14 cellular contexts compared by ENCODE assay signal in the genomic region with DNA sequence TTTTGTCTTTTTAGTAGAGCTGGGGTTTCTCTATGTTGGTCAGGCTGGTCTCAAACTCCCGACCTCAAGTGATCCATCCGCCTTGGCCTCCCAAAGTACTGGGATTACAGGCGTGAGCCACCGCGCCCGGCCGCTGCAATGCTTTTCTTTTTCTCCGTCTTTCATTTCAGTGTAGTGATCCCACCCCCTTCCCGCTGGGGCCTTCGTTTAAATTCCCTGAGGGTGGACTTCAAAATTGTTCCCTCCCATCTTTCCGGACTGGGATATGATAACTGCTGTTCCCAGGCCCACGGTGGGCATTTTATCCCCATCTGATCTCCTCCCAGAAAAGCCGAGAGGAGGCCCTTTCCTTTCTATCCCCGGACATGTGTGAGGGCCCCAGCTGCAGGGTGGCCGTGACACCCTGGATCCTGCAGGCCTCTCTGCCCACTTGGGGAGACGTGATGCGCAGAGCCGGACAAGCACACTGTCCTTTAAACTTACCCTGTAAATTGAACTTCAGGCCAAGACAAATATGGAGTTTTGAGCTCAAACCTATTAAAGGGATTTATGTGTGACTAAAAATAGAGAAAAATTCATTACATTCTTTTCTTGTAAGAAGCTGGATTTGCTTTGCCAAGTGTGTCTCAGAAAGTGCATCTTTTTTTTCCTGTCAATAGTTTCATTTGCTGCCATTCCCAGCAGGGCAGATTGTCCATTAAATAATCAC. TPM values are rescaled to one million over a fixed set of nuclear protein-coding genes. Genes with fewer than 3 reads are reported as not detected.
DNase-seq lines count a peak whose midpoint lies in the region; ATAC-seq and TF ChIP-seq lines count a peak whose summit lies in the region.
"Had no signal": no experiment of that assay in that cellular context is flagged by ENCODE, and none has a peak within 500 bp of the region (broad histone marks: within the 10 kb centered on the region; RNA-seq: fewer than 3 reads in every experiment).

No MANE protein-coding gene starts in this region.

- no peaks in the 10 kb centered on the region for H3K4me1 Mint-ChIP-seq in activated T-helper 1 cell treated with anti-CD3 and anti-CD28 coated beads, Interleukin-12 subunit alpha, Interleukin-12 subunit beta, Interleukin-2, Interleukin-4 antibody, amounts not matched to agents 30 ng/mL and 10 ng/mL and 1 ng/mL, durations not matched to agents 14 hours and 24 hours and 36 hours (ENCODE audit: low read depth)
- H3K4me1 Mint-ChIP-seq: activated T-helper 17 cell treated with anti-CD3 and anti-CD28 coated beads, Interleukin-2, amount 50 U/mL, for 72 hours had no signal

- H3K27ac ChIP-seq in heart right ventricle (peak overlapping the region; percentile 26 to 90 (median 80)), right cardiac atrium (ENCODE audit: low read length) (no peak overlapping the region), right atrium auricular region (peak overlapping the region; percentile 67 to 71), prostate gland (peak overlapping the region; percentile 76 to 83), right lobe of liver (no peak overlapping the region)

- intact Hi-C loops in heart right ventricle (cut with DNase I) = no loop called here
- intact Hi-C loops in right cardiac atrium (cut with DNase I) = no loop called here
- intact Hi-C loops in prostate gland (cut with DNase I) = loop anchor here (5.0 kb wide), 2 partner anchors 90 to 625 kb away; no protein-coding TSS in a partner anchor
- intact Hi-C loops in right lobe of liver (cut with DNase I) = no loop called here
- intact Hi-C loops in activated T-helper 1 cell treated with anti-CD3 and anti-CD28 coated beads, Interleukin-12 subunit alpha, Interleukin-12 subunit beta, Interleukin-2, Interleukin-4 antibody, amounts not matched to agents 30 ng/mL and 10 ng/mL and 1 ng/mL, durations not matched to agents 14 hours and 24 hours and 36 hours (cut with micrococcal nuclease) = no loop called here

- no peaks in the 10 kb centered on the region for H3K9me3 Mint-ChIP-seq in activated T-helper 1 cell treated with anti-CD3 and anti-CD28 coated beads, Interleukin-12 subunit alpha, Interleukin-12 subunit beta, Interleukin-2, Interleukin-4 antibody, amounts not matched to agents 30 ng/mL and 10 ng/mL and 1 ng/mL, durations not matched to agents 14 hours and 24 hours and 36 hours
- H3K9me3 Mint-ChIP-seq: activated T-helper 17 cell treated with anti-CD3 and anti-CD28 coated beads, Interleukin-2, amount 50 U/mL, for 72 hours had no signal

- TF ChIP-seq CTCF in heart right ventricle (IDR thresholded peaks at IDR 0.05) (no peak), right atrium auricular region (IDR thresholded peaks at IDR 0.05) (no peak), prostate gland (IDR thresholded peaks at IDR 0.05) (no peak), right lobe of liver (IDR thresholded peaks at IDR 0.05) (no peak)

- no peak overlapping the region for H3K27ac Mint-ChIP-seq in activated T-helper 1 cell treated with anti-CD3 and anti-CD28 coated beads, Interleukin-12 subunit alpha, Interleukin-12 subunit beta, Interleukin-2, Interleukin-4 antibody, amounts not matched to agents 30 ng/mL and 10 ng/mL and 1 ng/mL, durations not matched to agents 14 hours and 24 hours and 36 hours
- H3K27ac Mint-ChIP-seq: activated T-helper 17 cell treated with anti-CD3 and anti-CD28 coated beads, Interleukin-2, amount 50 U/mL, for 72 hours had no signal

- no peak overlapping the region for H3K4me3 Mint-ChIP-seq in activated T-helper 1 cell treated with anti-CD3 and anti-CD28 coated beads, Interleukin-12 subunit alpha, Interleukin-12 subunit beta, Interleukin-2, Interleukin-4 antibody, amounts not matched to agents 30 ng/mL and 10 ng/mL and 1 ng/mL, durations not matched to agents 14 hours and 24 hours and 36 hours
- H3K4me3 Mint-ChIP-seq: activated T-helper 17 cell treated with anti-CD3 and anti-CD28 coated beads, Interleukin-2, amount 50 U/mL, for 72 hours had no signal

- H3K4me3 ChIP-seq in heart right ventricle (no peak overlapping the region), right cardiac atrium (ENCODE audit: low read length) (no peak overlapping the region), right atrium auricular region (no peak overlapping the region), prostate gland (no peak overlapping the region), right lobe of liver (no peak overlapping the region)
- H3K4me3 ChIP-seq: pancreas had no signal

- H3K27me3 Mint-ChIP-seq in activated T-helper 1 cell treated with anti-CD3 and anti-CD28 coated beads, Interleukin-12 subunit alpha, Interleukin-12 subunit beta, Interleukin-2, Interleukin-4 antibody, amounts not matched to agents 30 ng/mL and 10 ng/mL and 1 ng/mL, durations not matched to agents 14 hours and 24 hours and 36 hours (ENCODE audit: insufficient read depth) = peaks cover 4% of the 10 kb centered on the region

- no peak for TF ChIP-seq POLR2A in prostate gland (IDR thresholded peaks at IDR 0.05)
- TF ChIP-seq POLR2A in right lobe of liver (IDR thresholded peaks at IDR 0.05) = no peak

- WGBS in heart right ventricle, 2 donors = 77 to 85% methylated on average over 18 of the region's 18 CpGs
- 77% methylated on average over 18 of the region's 18 CpGs for WGBS in right cardiac atrium
- 63% methylated on average over 18 of the region's 18 CpGs for whole genome bisulfite sequencing in prostate gland
- WGBS in right lobe of liver (ENCODE audit: insufficient coverage, low coverage, low lambda C conversion rate, missing lambda C conversion rate) = 80% methylated on average over 7 of the region's 18 CpGs

- H3K4me1 ChIP-seq in heart right ventricle = peaks cover 20 to 52% (median 38%) of the 10 kb centered on the region in 9 donors
- H3K4me1 ChIP-seq in right cardiac atrium (ENCODE audit: control insufficient read depth, insufficient read depth, low read length) = peaks cover 20% of the 10 kb centered on the region
- H3K4me1 ChIP-seq in right atrium auricular region = peaks cover 0 to 46% of the 10 kb centered on the region in 2 donors
- H3K4me1 ChIP-seq in prostate gland (replicated peaks) = peaks cover 15% of the 10 kb centered on the region
- H3K4me1 ChIP-seq in right lobe of liver = peaks cover 0 to 7% (median 0%) of the 10 kb centered on the region in 4 donors
- H3K4me1 ChIP-seq: pancreas had no signal

- no peaks in the 10 kb centered on the region for H3K27me3 ChIP-seq in heart right ventricle
- H3K27me3 ChIP-seq in right cardiac atrium (ENCODE audit: control insufficient read depth, insufficient read depth) = no peaks in the 10 kb centered on the region
- H3K27me3 ChIP-seq in right atrium auricular region = no peaks in the 10 kb centered on the region
- H3K27me3 ChIP-seq in prostate gland (replicated peaks; ENCODE audit: insufficient read depth) = no peaks in the 10 kb centered on the region
- no peaks in the 10 kb centered on the region for H3K27me3 ChIP-seq in right lobe of liver
- H3K27me3 ChIP-seq: pancreas had no signal

- H3K36me3 ChIP-seq in heart right ventricle = no peaks in the 10 kb centered on the region
- no peaks in the 10 kb centered on the region for H3K36me3 ChIP-seq in right atrium auricular region
- no peaks in the 10 kb centered on the region for H3K36me3 ChIP-seq in prostate gland
- H3K36me3 ChIP-seq in right lobe of liver = no peaks in the 10 kb centered on the region
- H3K36me3 ChIP-seq: pancreas had no signal

- DNase-seq in heart right ventricle (no peak), right cardiac atrium (no peak), right atrium auricular region (ENCODE audit: low spot score) (no peak), prostate gland (ENCODE audit: low spot score) (peak; percentile 33), right lobe of liver (no peak), NCI-H69 (lab: John Stamatoyannopoulos, UW) (no peak)
- DNase-seq in activated T-helper 1 cell treated with anti-CD3 and anti-CD28 coated beads, Interleukin-12 subunit alpha, Interleukin-12 subunit beta, Interleukin-2, Interleukin-4 antibody, amounts not matched to agents 30 ng/mL and 10 ng/mL and 1 ng/mL, durations not matched to agents 14 hours and 24 hours and 36 hours (ENCODE audit: low spot score) = no peak
- DNase-seq: activated CD4-positive, alpha-beta T cell treated with anti-CD3 and anti-CD28 coated beads for 4 hours; DMS153; NCI-H2029 treated with DMSO at 0.1 percent for 48 hours had no signal

- ATAC-seq in heart right ventricle (peak in 3 of 8 donors; percentile 4 to 21 (median 5)), right cardiac atrium (no peak), right lobe of liver (no peak), HG03139 (IDR thresholded peaks at IDR 0.05; ENCODE audit: unreplicated experiment) (no peak)
- ATAC-seq: activated T-helper 17 cell treated with anti-CD3 and anti-CD28 coated beads, Interleukin-2, amount 50 U/mL, for 72 hours had no signal

- no peaks in the 10 kb centered on the region for H3K9me3 ChIP-seq in heart right ventricle
- no peaks in the 10 kb centered on the region for H3K9me3 ChIP-seq in right cardiac atrium (ENCODE audit: control insufficient read depth, low read length)
- H3K9me3 ChIP-seq in right atrium auricular region = no peaks in the 10 kb centered on the region
- no peaks in the 10 kb centered on the region for H3K9me3 ChIP-seq in prostate gland
- no peaks in the 10 kb centered on the region for H3K9me3 ChIP-seq in right lobe of liver
- H3K9me3 ChIP-seq: pancreas had no signal

- H3K36me3 Mint-ChIP-seq in activated T-helper 1 cell treated with anti-CD3 and anti-CD28 coated beads, Interleukin-12 subunit alpha, Interleukin-12 subunit beta, Interleukin-2, Interleukin-4 antibody, amounts not matched to agents 30 ng/mL and 10 ng/mL and 1 ng/mL, durations not matched to agents 14 hours and 24 hours and 36 hours (ENCODE audit: low read depth) = no peaks in the 10 kb centered on the region

RNA-seq across cellular contexts. Expression of gene AFF3, which starts 54.5 kb away (rescaled TPM):
- 10 to 100 TPM in 2 of 10 donors, 1 to 10 TPM in 8; 4.0 to 16.9 (median 7.3) TPM for total RNA-seq in heart right ventricle
- polyA plus RNA-seq in heart right ventricle = 1 to 10 TPM in 1 of 2 donors, under 1 TPM in 1; 0.39 to 1.6 TPM
- 10 to 100 TPM; 16.7 to 22.0 (median 17.8) TPM for total RNA-seq in right cardiac atrium
- polyA plus RNA-seq in right cardiac atrium = 4.0 TPM
- 10 to 100 TPM; 10.8 to 16.2 TPM for total RNA-seq in right atrium auricular region
- 100 to 1,000 TPM in 1 of 2 donors, 10 to 100 TPM in 1; 74.4 to 113 TPM for total RNA-seq in prostate gland
- 1 to 10 TPM; 1.3 to 7.3 (median 6.4) TPM for total RNA-seq in right lobe of liver
- 1.7 and 2.4 TPM in 2 replicates for total RNA-seq in activated T-helper 1 cell treated with anti-CD3 and anti-CD28 coated beads, Interleukin-12 subunit alpha, Interleukin-12 subunit beta, Interleukin-2, Interleukin-4 antibody, amounts not matched to agents 30 ng/mL and 10 ng/mL and 1 ng/mL, durations not matched to agents 14 hours and 24 hours and 36 hours
- total RNA-seq: A673 had no signal

Comparison
In these comparisons a context has a peak if more than half of its experiments do, and no peak if none do; other contexts are left out.
1. H3K27ac ChIP-seq: peak in heart right ventricle (10 of 10), right atrium auricular region (2 of 2) and prostate gland (2 of 2); none in right cardiac atrium (single experiment) and right lobe of liver (0 of 3).